ENCODE assay signal across 22 cellular contexts in the genomic region with DNA sequence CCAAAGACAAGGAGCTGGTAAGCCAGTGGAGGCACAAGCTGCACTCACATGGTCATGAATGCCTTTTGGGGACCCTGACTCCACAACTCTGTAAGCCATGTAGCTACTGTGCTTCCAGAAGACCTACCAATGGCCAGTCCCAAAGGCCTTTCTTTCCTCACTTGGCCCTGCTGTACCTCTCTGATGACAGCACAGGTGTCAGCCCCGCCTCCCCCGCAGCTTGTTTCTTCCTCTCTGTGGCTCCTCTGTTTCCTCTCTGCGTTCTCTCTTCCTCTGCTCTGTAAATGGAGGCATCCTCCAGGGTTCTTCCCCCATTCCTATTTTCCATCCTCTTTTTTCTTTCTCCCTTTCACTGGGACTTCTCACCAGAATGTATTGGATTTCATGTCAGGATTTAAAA. TPM values are rescaled to one million over a fixed set of nuclear protein-coding genes. Genes with fewer than 3 reads are reported as not detected.
DNase-seq lines count a peak whose midpoint lies in the region; ATAC-seq and TF ChIP-seq lines count a peak whose summit lies in the region.
"Had no signal": no experiment of that assay in that cellular context is flagged by ENCODE, and none has a peak within 500 bp of the region (broad histone marks: within the 10 kb centered on the region; RNA-seq: fewer than 3 reads in every experiment).

No MANE protein-coding gene starts in this region.

- no peak for TF ChIP-seq CTCF in HFFc6 (IDR thresholded peaks at IDR 0.05)

- no peaks in the 10 kb centered on the region for H3K9me3 ChIP-seq in T-helper 17 cell (ENCODE audit: control insufficient read depth, low read length, poor library complexity, severe bottlenecking)

- POLR2A ChIA-PET in activated CD4-positive, alpha-beta T cell treated with anti-CD3 and anti-CD28 coated beads, Interleukin-2, amount 10 ng/mL, durations not matched to agents 7 days and 5 days (lab: Charles Lee), result no interaction called here

- CTCF ChIA-PET in activated CD4-positive, alpha-beta T cell treated with anti-CD3 and anti-CD28 coated beads, Interleukin-2, amount 10 ng/mL, durations not matched to agents 7 days and 5 days (lab: Charles Lee), result interaction anchor here (0.5 to 2.8 kb wide), 9 partner anchors 9 to 305 kb away, joined by 3 to 18 read pairs (median 5); no protein-coding TSS in a partner anchor

- no peaks in the 10 kb centered on the region for H3K36me3 Mint-ChIP-seq in activated CD4-positive, alpha-beta T cell treated with anti-CD3 and anti-CD28 coated beads, Interleukin-2, amount 10 ng/mL, durations not matched to agents 7 days and 5 days (ENCODE audit: low read depth)
- H3K36me3 Mint-ChIP-seq in HFFc6 (ENCODE audit: low read depth) (peaks cover 38% of the 10 kb centered on the region), T-helper 17 cell (ENCODE audit: low read depth) (no peaks in the 10 kb centered on the region)
- H3K36me3 Mint-ChIP-seq in natural killer cell treated with Interleukin-12 subunit alpha and Interleukin-12 subunit beta and Interleukin-15 and Interleukin-18, amount 100 ng/mL, for 72 hours, result no peaks in the 10 kb centered on the region
- H3K36me3 Mint-ChIP-seq: CD8-positive, alpha-beta T cell had no signal

- no peaks in the 10 kb centered on the region for H3K9me3 Mint-ChIP-seq in activated CD4-positive, alpha-beta T cell treated with anti-CD3 and anti-CD28 coated beads, Interleukin-2, amount 10 ng/mL, durations not matched to agents 7 days and 5 days
- H3K9me3 Mint-ChIP-seq in HFFc6, result no peaks in the 10 kb centered on the region
- H3K9me3 Mint-ChIP-seq in natural killer cell treated with Interleukin-12 subunit alpha and Interleukin-12 subunit beta and Interleukin-15 and Interleukin-18, amount 100 ng/mL, for 72 hours, result no peaks in the 10 kb centered on the region
- H3K9me3 Mint-ChIP-seq: CD8-positive, alpha-beta T cell; H9 had no signal

- no peak for ATAC-seq in T-helper 17 cell
- ATAC-seq in natural killer cell treated with Interleukin-12 subunit alpha and Interleukin-12 subunit beta and Interleukin-15 and Interleukin-18, amount 100 ng/mL, for 72 hours, result peak in 1 of 2 donors; percentile 51
- no peak for ATAC-seq in HG03342 (IDR thresholded peaks at IDR 0.05; ENCODE audit: unreplicated experiment)
- ATAC-seq: CD8-positive, alpha-beta T cell had no signal

- H3K4me1 Mint-ChIP-seq in activated CD4-positive, alpha-beta T cell treated with anti-CD3 and anti-CD28 coated beads, Interleukin-2, amount 10 ng/mL, durations not matched to agents 7 days and 5 days, result peaks cover 27% of the 10 kb centered on the region
- H3K4me1 Mint-ChIP-seq in HFFc6 (ENCODE audit: low read depth), result peaks cover 54% of the 10 kb centered on the region
- H3K4me1 Mint-ChIP-seq in T-helper 17 cell, result peaks cover 27% of the 10 kb centered on the region
- H3K4me1 Mint-ChIP-seq in natural killer cell treated with Interleukin-12 subunit alpha and Interleukin-12 subunit beta and Interleukin-15 and Interleukin-18, amount 100 ng/mL, for 72 hours (ENCODE audit: low read depth in 2 of 2), result peaks cover 28 to 37% of the 10 kb centered on the region in 2 donors
- H3K4me1 Mint-ChIP-seq: H9 had no signal

- peak; percentile 12 for DNase-seq in activated CD4-positive, alpha-beta T cell treated with anti-CD3 and anti-CD28 coated beads, Interleukin-2, amount 10 ng/mL, durations not matched to agents 7 days and 5 days
- no peak for DNase-seq in activated CD4-positive, alpha-beta T cell treated with anti-CD3 and anti-CD28 coated beads, Interleukin-2, amount 50 U/mL, for 4 hours
- DNase-seq in HFFc6 (no peak), T-helper 17 cell (no peak)
- peak; percentile 31 for DNase-seq in natural killer cell treated with Interleukin-12 subunit alpha and Interleukin-12 subunit beta and Interleukin-15 and Interleukin-18, amount 100 ng/mL, for 72 hours (ENCODE audit: low spot score)
- no peak for DNase-seq in activated CD4-positive, CD25-positive, alpha-beta regulatory T cell treated with anti-CD3 and anti-CD28 coated beads, Interleukin-2, amount 50 U/mL, for 72 hours
- DNase-seq: AML-193; CD8-positive, alpha-beta T cell; DMS153; GM23248; H9; MM.1S; NCI-H1092; NCI-H1436; NCI-H2029; NCI-H345; NCI-H524 treated with DMSO at 0.1 percent for 48 hours; NCI-H82; RPMI8226; SHP77 treated with DMSO at 0.1 percent for 48 hours had no signal

- H3K27ac Mint-ChIP-seq in activated CD4-positive, alpha-beta T cell treated with anti-CD3 and anti-CD28 coated beads, Interleukin-2, amount 10 ng/mL, durations not matched to agents 7 days and 5 days, result no peak overlapping the region
- H3K27ac Mint-ChIP-seq in HFFc6 (0 out of 2 replicates have a peak overlapping the region, but pooled peaks have one; percentile 17), T-helper 17 cell (no peak overlapping the region)
- H3K27ac Mint-ChIP-seq in natural killer cell treated with Interleukin-12 subunit alpha and Interleukin-12 subunit beta and Interleukin-15 and Interleukin-18, amount 100 ng/mL, for 72 hours, result peak overlapping the region in 1 of 2 donors; percentile 29
- H3K27ac Mint-ChIP-seq: CD8-positive, alpha-beta T cell; H9 had no signal

- H3K27me3 Mint-ChIP-seq in activated CD4-positive, alpha-beta T cell treated with anti-CD3 and anti-CD28 coated beads, Interleukin-2, amount 10 ng/mL, durations not matched to agents 7 days and 5 days, result no peaks in the 10 kb centered on the region
- H3K27me3 Mint-ChIP-seq in HFFc6 (ENCODE audit: insufficient read depth) (peaks cover 2% of the 10 kb centered on the region), T-helper 17 cell (peaks cover 37% of the 10 kb centered on the region)
- H3K27me3 Mint-ChIP-seq in natural killer cell treated with Interleukin-12 subunit alpha and Interleukin-12 subunit beta and Interleukin-15 and Interleukin-18, amount 100 ng/mL, for 72 hours, result peaks cover 8 to 12% of the 10 kb centered on the region in 2 donors

- H3K4me3 Mint-ChIP-seq in activated CD4-positive, alpha-beta T cell treated with anti-CD3 and anti-CD28 coated beads, Interleukin-2, amount 10 ng/mL, durations not matched to agents 7 days and 5 days, result no peak overlapping the region
- H3K4me3 Mint-ChIP-seq in HFFc6 (no peak overlapping the region), T-helper 17 cell (peak overlapping the region; percentile 60)
- no peak overlapping the region for H3K4me3 Mint-ChIP-seq in natural killer cell treated with Interleukin-12 subunit alpha and Interleukin-12 subunit beta and Interleukin-15 and Interleukin-18, amount 100 ng/mL, for 72 hours
- H3K4me3 Mint-ChIP-seq: CD8-positive, alpha-beta T cell; H9 had no signal

RNA-seq across cellular contexts. Expression of a gene that starts 26.7 kb away (rescaled TPM):
- total RNA-seq in activated CD4-positive, alpha-beta T cell treated with anti-CD3 and anti-CD28 coated beads, Interleukin-2, amount 10 ng/mL, durations not matched to agents 7 days and 5 days, result not detected
- 10 to 100 TPM in 4 of 6 experiments, 1 to 10 TPM in 2; 9.3 to 12.9 (median 10.7) TPM for total RNA-seq in HFFc6 (2021; fragmentation: NEBNext Ultra II Directional; extraction: Animal tissue kit (Norgen Biotek cat#: 25700))
- 1 to 10 TPM in 1 of 2 donors, under 1 TPM in 1; 0.72 to 5.6 TPM for total RNA-seq in T-helper 17 cell
- total RNA-seq in natural killer cell treated with Interleukin-12 subunit alpha and Interleukin-12 subunit beta and Interleukin-15 and Interleukin-18, amount 100 ng/mL, for 72 hours, result not detected
- total RNA-seq: CD8-positive, alpha-beta T cell; G401; H9 had no signal

Comparison
In these comparisons a context has a peak if more than half of its experiments do, and no peak if none do; other contexts are left out.
1. DNase-seq: peak in activated CD4-positive, alpha-beta T cell treated with anti-CD3 and anti-CD28 coated beads, Interleukin-2, amount 10 ng/mL, durations not matched to agents 7 days and 5 days (single experiment) and natural killer cell treated with Interleukin-12 subunit alpha and Interleukin-12 subunit beta and Interleukin-15 and Interleukin-18, amount 100 ng/mL, for 72 hours (single experiment); none in activated CD4-positive, alpha-beta T cell treated with anti-CD3 and anti-CD28 coated beads, Interleukin-2, amount 50 U/mL, for 4 hours (0 of 2), HFFc6 (single experiment), T-helper 17 cell (0 of 3) and activated CD4-positive, CD25-positive, alpha-beta regulatory T cell treated with anti-CD3 and anti-CD28 coated beads, Interleukin-2, amount 50 U/mL, for 72 hours (single experiment).